In the genomic region with DNA sequence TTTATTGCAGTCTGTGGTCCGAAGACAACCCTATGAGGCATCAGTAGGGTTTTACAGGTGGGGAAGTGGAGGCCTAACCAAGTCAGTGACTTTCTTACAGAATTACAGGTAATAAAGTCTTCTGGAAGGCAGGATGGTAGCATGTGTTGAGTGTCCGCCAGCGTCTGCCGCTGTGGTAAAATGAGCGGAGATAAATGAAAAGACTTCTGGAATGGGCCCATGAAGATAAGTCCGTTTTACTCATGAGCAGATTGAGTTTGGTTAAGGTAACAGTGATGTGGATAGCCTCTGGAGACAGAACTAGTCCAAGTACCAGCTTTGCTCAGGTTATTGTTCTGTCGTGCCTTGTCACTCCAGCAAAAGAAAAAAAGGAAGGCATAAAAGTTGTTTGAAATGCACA, we compare ENCODE assay signal across 8 cellular contexts. TPM values are rescaled to one million over a fixed set of nuclear protein-coding genes. Genes with fewer than 3 reads are reported as not detected.
DNase-seq lines count a peak whose midpoint lies in the region; ATAC-seq, FAIRE-seq and TF ChIP-seq lines count a peak whose summit lies in the region.

No MANE protein-coding gene starts in this region.

- no peaks in the 10 kb centered on the region for H3K9me2 ChIP-seq in PC-3 (replicated peaks; ENCODE audit: low read length)

- H3K9me1 ChIP-seq in endothelial cell of umbilical vein (replicated peaks; ENCODE audit: control insufficient read depth, extremely low read depth, insufficient read depth, low read length): no peaks in the 10 kb centered on the region

- intact Hi-C loops in CD8-positive, alpha-beta T cell (cut with DNase I, micrococcal nuclease): loop anchor here in 1 of 2 experiments (10.0 kb wide), 1 partner anchor 514 kb away; no protein-coding TSS in a partner anchor
- intact Hi-C loops in PC-3 (cut with micrococcal nuclease) (no loop called here), endothelial cell of umbilical vein (cut with micrococcal nuclease) (loop anchor here (5.0 kb wide), 2 partner anchors 86 to 196 kb away; a partner anchor contains a TSS)

- peak overlapping the region; percentile 88 for H3K4me3 ChIP-seq in CD8-positive, alpha-beta T cell (ENCODE audit: low read depth, low read length)
- H3K4me3 ChIP-seq in PC-3 (ENCODE audit: low read length): peak overlapping the region; percentile 77
- H3K4me3 ChIP-seq in endothelial cell of umbilical vein (replicated peaks in 1 of 3; ENCODE audit: insufficient read depth in 1 of 3, low read depth in 1 of 3, low read length in 3 of 3): peak overlapping the region; percentile 9 to 77 (median 62)
- peak overlapping the region; percentile 79 to 99 for H3K4me3 ChIP-seq in neutrophil (ENCODE audit: low read depth in 1 of 2, low read length in 1 of 2)

- H3K36me3 ChIP-seq in CD8-positive, alpha-beta T cell (ENCODE audit: insufficient read depth, low read length): peaks cover 18% of the 10 kb centered on the region
- H3K36me3 ChIP-seq in PC-3 (ENCODE audit: low read depth, low read length) (no peaks in the 10 kb centered on the region), endothelial cell of umbilical vein (ENCODE audit: control insufficient read depth in 2 of 2, extremely low read depth in 1 of 2, insufficient read depth in 2 of 2, low read length in 2 of 2) (peaks cover 7 to 8% of the 10 kb centered on the region in 2 experiments), neutrophil (peaks cover 18% of the 10 kb centered on the region)

- no peak overlapping the region for H2AFZ ChIP-seq in PC-3 (ENCODE audit: low read length)
- no peak overlapping the region for H2AFZ ChIP-seq in endothelial cell of umbilical vein (ENCODE audit: low read depth, low read length)

- peaks cover 27% of the 10 kb centered on the region for H3K36me3 Mint-ChIP-seq in CD8-positive, alpha-beta T cell

- TF ChIP-seq POLR2A in endothelial cell of umbilical vein (IDR thresholded peaks at IDR 0.05; ENCODE audit: low read depth, low read length): no peak

- ATAC-seq in CD8-positive, alpha-beta T cell: no peak
- ATAC-seq in PC-3 (no peak), HG03432 (IDR thresholded peaks at IDR 0.05; ENCODE audit: unreplicated experiment) (no peak)

- no peaks in the 10 kb centered on the region for H3K27me3 Mint-ChIP-seq in CD8-positive, alpha-beta T cell (ENCODE audit: low read depth)

- peaks cover 41% of the 10 kb centered on the region for H3K79me2 ChIP-seq in PC-3 (ENCODE audit: low read length)
- H3K79me2 ChIP-seq in endothelial cell of umbilical vein (ENCODE audit: control insufficient read depth, insufficient read depth, low read length): peaks cover 51% of the 10 kb centered on the region

- no peak overlapping the region for H3K27ac ChIP-seq in CD8-positive, alpha-beta T cell (ENCODE audit: low read depth, low read length)
- H3K27ac ChIP-seq in PC-3 (ENCODE audit: low read length) (no peak overlapping the region), endothelial cell of umbilical vein (ENCODE audit: insufficient read depth, low read depth, low read length) (peak overlapping the region; percentile 18), neutrophil (peak overlapping the region; percentile 78)

- 0 out of 2 replicates have a peak, but pooled peaks cover 4% of the 10 kb centered on the region for H4K20me1 ChIP-seq in PC-3 (ENCODE audit: low read length)
- H4K20me1 ChIP-seq in endothelial cell of umbilical vein (replicated peaks; ENCODE audit: control insufficient read depth, extremely low read depth, insufficient read depth, low read length): no peaks in the 10 kb centered on the region

- H3K4me2 ChIP-seq in PC-3 (ENCODE audit: low read length) (peak overlapping the region; percentile 92), endothelial cell of umbilical vein (ENCODE audit: insufficient read depth, low read length) (peak overlapping the region; percentile 65)

- no peak for FAIRE-seq in endothelial cell of umbilical vein (lab: Jason Lieb, UNC)

- CTCF ChIA-PET in CD8-positive, alpha-beta T cell (lab: Charles Lee): no interaction called here
- CTCF ChIA-PET in PC-3 (lab: Charles Lee) (no interaction called here), endothelial cell of umbilical vein (lab: Charles Lee) (interaction anchor here (3.5 kb wide), 1 partner anchor 17 kb away, joined by 18 read pairs; no protein-coding TSS in a partner anchor)

- no peaks in the 10 kb centered on the region for H3K9me3 ChIP-seq in CD8-positive, alpha-beta T cell (ENCODE audit: low read length)
- H3K9me3 ChIP-seq in PC-3 (ENCODE audit: low read length) (no peaks in the 10 kb centered on the region), endothelial cell of umbilical vein (replicated peaks; ENCODE audit: control insufficient read depth, insufficient read depth, low read length) (no peaks in the 10 kb centered on the region), neutrophil (no peaks in the 10 kb centered on the region)

- H3K4me3 Mint-ChIP-seq in CD8-positive, alpha-beta T cell: peak overlapping the region; percentile 90

- H3K9ac ChIP-seq in PC-3 (ENCODE audit: low read length) (peak overlapping the region; percentile 71), endothelial cell of umbilical vein (replicated peaks; ENCODE audit: extremely low read depth, insufficient read depth, low read length) (peak overlapping the region; percentile 59)

- no peaks in the 10 kb centered on the region for H3K27me3 ChIP-seq in CD8-positive, alpha-beta T cell (ENCODE audit: insufficient read depth, low read length)
- no peaks in the 10 kb centered on the region for H3K27me3 ChIP-seq in PC-3 (ENCODE audit: low read length)
- H3K27me3 ChIP-seq in endothelial cell of umbilical vein (ENCODE audit: control insufficient read depth in 2 of 2, insufficient read depth in 2 of 2, low read length in 2 of 2): no peaks in the 10 kb centered on the region
- H3K27me3 ChIP-seq in neutrophil: peaks cover 11% of the 10 kb centered on the region

- no peaks in the 10 kb centered on the region for H3K9me3 Mint-ChIP-seq in CD8-positive, alpha-beta T cell

- BruUV-seq in PC-3 (replicated peaks; lab: Mats Ljungman, UMichigan) (TSS peak; percentile 44), endothelial cell of umbilical vein (replicated peaks; lab: Mats Ljungman, UMichigan) (TSS peak; percentile 16)

- H3K4me1 ChIP-seq in CD8-positive, alpha-beta T cell (ENCODE audit: insufficient read depth, low read length): peaks cover 19% of the 10 kb centered on the region
- peaks cover 4% of the 10 kb centered on the region for H3K4me1 ChIP-seq in PC-3 (ENCODE audit: insufficient read depth, low read length)
- H3K4me1 ChIP-seq in endothelial cell of umbilical vein (ENCODE audit: control insufficient read depth, extremely low read depth, insufficient read depth, low read length): peaks cover 36% of the 10 kb centered on the region
- peaks cover 18 to 19% of the 10 kb centered on the region in 2 experiments for H3K4me1 ChIP-seq in neutrophil (ENCODE audit: control insufficient read depth in 1 of 2, insufficient read depth in 1 of 2, low read depth in 1 of 2, low read length in 1 of 2)

- H3F3A ChIP-seq in PC-3 (ENCODE audit: low read length, unreplicated experiment): no peaks in the 10 kb centered on the region

- POLR2A ChIA-PET in CD8-positive, alpha-beta T cell (lab: Charles Lee): interaction anchor here (1.8 kb wide), 1 partner anchor 77 kb away, joined by 14 read pairs; a partner anchor contains a TSS
- POLR2A ChIA-PET in PC-3 (lab: Charles Lee; ENCODE audit: unreplicated experiment): interaction anchor here (0.6 to 0.9 kb wide), 4 partner anchors 42 to 307 kb away, joined by 3 to 22 read pairs (median 3); no protein-coding TSS in a partner anchor
- POLR2A ChIA-PET in endothelial cell of umbilical vein (lab: Charles Lee): interaction anchor here (0.8 to 2.2 kb wide), 5 partner anchors 10 to 445 kb away, joined by 3 to 9 read pairs (median 7); a partner anchor contains a TSS

- dilution Hi-C loops in endothelial cell of umbilical vein (cut with MboI; ENCODE audit: extremely low pct_ligation_motif_present, low sequenced_read_pairs): no loop called here

- H3K27ac Mint-ChIP-seq in CD8-positive, alpha-beta T cell: peak overlapping the region; percentile 78

- TF ChIP-seq CTCF in CD8-positive, alpha-beta T cell (IDR thresholded peaks at IDR 0.05): no peak
- TF ChIP-seq CTCF in PC-3 (conservative IDR thresholded peaks at IDR 0.05; ENCODE audit: low read depth, low read length) (no peak), endothelial cell of umbilical vein (IDR thresholded peaks at IDR 0.05; ENCODE audit: extremely low read depth in 1 of 2, insufficient read depth in 1 of 2, low read depth in 1 of 2, low read length in 2 of 2) (no peak), neutrophil (IDR thresholded peaks at IDR 0.05) (no peak)

- no peak for DNase-seq in CD8-positive, alpha-beta T cell
- DNase-seq in PC-3 (no peak), endothelial cell of umbilical vein (ENCODE audit: low read depth, low spot score) (peak; percentile 19), AML-193 (lab: John Stamatoyannopoulos, UW) (no peak), NCI-H1694 treated with DMSO at 0.1 percent for 48 hours (lab: John Stamatoyannopoulos, UW) (no peak), COLO829 (ENCODE audit: low spot score) (no peak)

- peaks cover 55% of the 10 kb centered on the region for H3K4me1 Mint-ChIP-seq in CD8-positive, alpha-beta T cell (ENCODE audit: low read depth)

TF ChIP-seq in endothelial cell of umbilical vein, 7 proteins besides CTCF, POLR2A, EP300 and RAD21 (continues in another document):
- no peak for TF ChIP-seq FOS (IDR thresholded peaks at IDR 0.05; ENCODE audit: borderline replicate concordance, insufficient read depth, low read length)

RNA-seq across cellular contexts. Expression of a gene that starts 1.0 kb away (rescaled TPM):
- total RNA-seq in CD8-positive, alpha-beta T cell: 10 to 100 TPM; 23.5 to 24.8 TPM
- total RNA-seq in PC-3 (2014; rRNA removed) (22.0 and 33.2 TPM in 2 replicates), endothelial cell of umbilical vein (86.1 and 97.0 TPM in 2 replicates)
- 66.1 and 71.4 TPM in 2 replicates for polyA plus RNA-seq in endothelial cell of umbilical vein
- 81.4 and 81.8 TPM in 2 replicates for polyA plus RNA-seq in endothelial cell of umbilical vein (2011; cell fraction: cytosol; rRNA removed)
- polyA plus RNA-seq in endothelial cell of umbilical vein (2011; cell fraction: nucleus; rRNA removed): 185 and 232 TPM in 2 replicates
- polyA plus RNA-seq in endothelial cell of umbilical vein (2012): 61.8 and 67.5 TPM in 2 replicates
- polyA minus RNA-seq in endothelial cell of umbilical vein: 205 and 241 TPM in 2 replicates
- 29.7 TPM for polyA minus RNA-seq in endothelial cell of umbilical vein (2011; cell fraction: cytosol; rRNA and poly(A)+ RNA removed)
- polyA minus RNA-seq in endothelial cell of umbilical vein (2011; cell fraction: nucleus; rRNA and poly(A)+ RNA removed): 91.8 and 125 TPM in 2 replicates

RNA-seq across cellular contexts. Expression of a gene that starts 1.3 kb away (rescaled TPM):
- 1 to 10 TPM; 1.7 to 2.1 TPM for total RNA-seq in CD8-positive, alpha-beta T cell
- total RNA-seq in PC-3 (2014; rRNA removed) (4.9 and 7.2 TPM in 2 replicates), endothelial cell of umbilical vein (4.4 and 6.9 TPM in 2 replicates)
- 8.0 and 9.4 TPM in 2 replicates for polyA plus RNA-seq in endothelial cell of umbilical vein
- 6.6 and 7.4 TPM in 2 replicates for polyA plus RNA-seq in endothelial cell of umbilical vein (2011; cell fraction: cytosol; rRNA removed)
- polyA plus RNA-seq in endothelial cell of umbilical vein (2011; cell fraction: nucleus; rRNA removed): 8.2 and 10.5 TPM in 2 replicates
- 4.1 and 4.6 TPM in 2 replicates for polyA plus RNA-seq in endothelial cell of umbilical vein (2012)
- polyA minus RNA-seq in endothelial cell of umbilical vein: 14.9 and 29.1 TPM in 2 replicates
- polyA minus RNA-seq in endothelial cell of umbilical vein (2011; cell fraction: cytosol; rRNA and poly(A)+ RNA removed): 5.6 TPM
- polyA minus RNA-seq in endothelial cell of umbilical vein (2011; cell fraction: nucleus; rRNA and poly(A)+ RNA removed): 7.4 and 8.0 TPM in 2 replicates

Comparison
In these comparisons a context has a peak if more than half of its experiments do, and no peak if none do; other contexts are left out.
1. H3K27ac ChIP-seq: peak in endothelial cell of umbilical vein (single experiment) and neutrophil (single experiment); none in CD8-positive, alpha-beta T cell (single experiment) and PC-3 (single experiment).
2. Peak in every context shown above with its lines, with median percentiles within 50 percentile points of each other: H3K4me3 ChIP-seq.